In the genomic region with DNA sequence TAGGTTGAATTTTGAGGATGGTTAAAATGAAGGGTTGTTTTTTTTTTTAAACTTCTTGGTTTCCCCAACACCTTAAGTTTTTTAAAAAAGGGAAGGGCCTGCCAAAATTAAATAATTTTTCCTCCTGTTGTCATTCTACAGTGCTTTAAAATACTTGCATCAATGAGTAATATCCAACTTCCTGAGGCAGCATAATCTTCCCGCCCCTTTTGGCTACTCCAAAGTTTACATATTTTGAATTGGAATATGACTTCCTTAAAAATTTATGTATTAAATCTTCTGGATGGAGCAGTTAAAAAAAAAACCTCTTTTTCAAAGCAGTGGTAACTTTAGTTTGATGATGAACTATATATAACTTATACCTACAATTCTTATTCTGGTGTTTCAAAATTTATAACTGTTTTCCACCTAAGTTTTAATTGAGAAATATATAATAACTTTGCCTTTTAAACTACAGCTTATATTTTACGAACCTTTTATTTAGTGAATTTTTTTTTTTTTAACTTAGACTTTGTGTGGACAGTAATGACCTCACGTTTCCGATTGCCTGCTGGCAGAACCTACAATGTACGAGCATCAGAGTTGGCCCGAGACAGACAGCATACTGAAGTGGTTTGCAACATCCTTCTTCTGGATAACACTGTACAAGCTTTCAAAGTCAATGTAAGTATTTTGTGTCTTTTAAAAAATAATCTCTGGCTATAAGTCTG, we compare ENCODE assay signal across 11 cellular contexts. TPM values are rescaled to one million over a fixed set of nuclear protein-coding genes. Genes with fewer than 3 reads are reported as not detected.
DNase-seq lines count a peak whose midpoint lies in the region; ATAC-seq and TF ChIP-seq lines count a peak whose summit lies in the region.
"Had no signal": no experiment of that assay in that cellular context is flagged by ENCODE, and none has a peak within 500 bp of the region (broad histone marks: within the 10 kb centered on the region; RNA-seq: fewer than 3 reads in every experiment).

No MANE protein-coding gene starts in this region.

- no peaks in the 10 kb centered on the region for H3K27me3 Mint-ChIP-seq in activated T-helper 1 cell treated with anti-CD3 and anti-CD28 coated beads, Interleukin-12 subunit alpha, Interleukin-12 subunit beta, Interleukin-2, Interleukin-4 antibody, amounts not matched to agents 30 ng/mL and 10 ng/mL and 1 ng/mL, durations not matched to agents 14 hours and 24 hours and 36 hours (ENCODE audit: insufficient read depth)
- H3K27me3 Mint-ChIP-seq: activated naive CD8-positive, alpha-beta T cell treated with anti-CD3 and anti-CD28 coated beads, Interleukin-2, amount 10 ng/mL, durations not matched to agents 7 days and 5 days had no signal

- peaks cover 14% of the 10 kb centered on the region for H3K9me3 Mint-ChIP-seq in activated T-helper 1 cell treated with anti-CD3 and anti-CD28 coated beads, Interleukin-12 subunit alpha, Interleukin-12 subunit beta, Interleukin-2, Interleukin-4 antibody, amounts not matched to agents 30 ng/mL and 10 ng/mL and 1 ng/mL, durations not matched to agents 14 hours and 24 hours and 36 hours

- peak overlapping the region in 2 of 12 donors; percentile 7 for H3K27ac ChIP-seq in heart left ventricle

- H3K4me3 ChIP-seq in WI38 (ENCODE audit: low read depth, low read length) (0 out of 2 replicates have a peak overlapping the region, but pooled peaks have one; percentile 0), heart left ventricle (no peak overlapping the region)

- peaks cover 0 to 11% (median 0%) of the 10 kb centered on the region in 12 donors for H3K9me3 ChIP-seq in heart left ventricle

- H3K4me3 Mint-ChIP-seq in activated T-helper 1 cell treated with anti-CD3 and anti-CD28 coated beads, Interleukin-12 subunit alpha, Interleukin-12 subunit beta, Interleukin-2, Interleukin-4 antibody, amounts not matched to agents 30 ng/mL and 10 ng/mL and 1 ng/mL, durations not matched to agents 14 hours and 24 hours and 36 hours = no peak overlapping the region
- H3K4me3 Mint-ChIP-seq: activated naive CD8-positive, alpha-beta T cell treated with anti-CD3 and anti-CD28 coated beads, Interleukin-2, amount 10 ng/mL, durations not matched to agents 7 days and 5 days had no signal

- H3K36me3 Mint-ChIP-seq in activated T-helper 1 cell treated with anti-CD3 and anti-CD28 coated beads, Interleukin-12 subunit alpha, Interleukin-12 subunit beta, Interleukin-2, Interleukin-4 antibody, amounts not matched to agents 30 ng/mL and 10 ng/mL and 1 ng/mL, durations not matched to agents 14 hours and 24 hours and 36 hours (ENCODE audit: low read depth) = peaks cover 4% of the 10 kb centered on the region

- ATAC-seq in heart left ventricle = peak; percentile 80 to 98 (median 87)
- ATAC-seq in GM18517 (IDR thresholded peaks at IDR 0.05; ENCODE audit: unreplicated experiment) = no peak
- no peak for ATAC-seq in sciatic nerve
- ATAC-seq: stimulated activated naive CD8-positive, alpha-beta T cell treated with anti-CD3 and anti-CD28 coated beads, Interleukin-15, Interleukin-2, amounts not matched to agents 100 U/mL and 50 U/mL, for 24 hours had no signal

- no peaks in the 10 kb centered on the region for H3K4me1 Mint-ChIP-seq in activated T-helper 1 cell treated with anti-CD3 and anti-CD28 coated beads, Interleukin-12 subunit alpha, Interleukin-12 subunit beta, Interleukin-2, Interleukin-4 antibody, amounts not matched to agents 30 ng/mL and 10 ng/mL and 1 ng/mL, durations not matched to agents 14 hours and 24 hours and 36 hours (ENCODE audit: low read depth)

- intact Hi-C loops in heart left ventricle (cut with DNase I) = no loop called here
- intact Hi-C loops in activated T-helper 1 cell treated with anti-CD3 and anti-CD28 coated beads, Interleukin-12 subunit alpha, Interleukin-12 subunit beta, Interleukin-2, Interleukin-4 antibody, amounts not matched to agents 30 ng/mL and 10 ng/mL and 1 ng/mL, durations not matched to agents 14 hours and 24 hours and 36 hours (cut with micrococcal nuclease) = no loop called here
- intact Hi-C loops in sciatic nerve (cut with DNase I) = no loop called here

- no peak for TF ChIP-seq CTCF in WI38 (IDR thresholded peaks at IDR 0.05; ENCODE audit: low read depth, low read length)
- TF ChIP-seq CTCF in heart left ventricle (IDR thresholded peaks at IDR 0.05) = no peak

- no peak overlapping the region for H3K27ac Mint-ChIP-seq in activated T-helper 1 cell treated with anti-CD3 and anti-CD28 coated beads, Interleukin-12 subunit alpha, Interleukin-12 subunit beta, Interleukin-2, Interleukin-4 antibody, amounts not matched to agents 30 ng/mL and 10 ng/mL and 1 ng/mL, durations not matched to agents 14 hours and 24 hours and 36 hours
- H3K27ac Mint-ChIP-seq: activated naive CD8-positive, alpha-beta T cell treated with anti-CD3 and anti-CD28 coated beads, Interleukin-2, amount 10 ng/mL, durations not matched to agents 7 days and 5 days had no signal

- TF ChIP-seq POLR2A in heart left ventricle (IDR thresholded peaks at IDR 0.05) = no peak

- peaks cover 0 to 12% (median 6%) of the 10 kb centered on the region in 9 donors for H3K36me3 ChIP-seq in heart left ventricle

- H3K27me3 ChIP-seq in heart left ventricle = no peaks in the 10 kb centered on the region

- peak; percentile 27 for DNase-seq in A172 (ENCODE audit: low spot score)
- DNase-seq in H4 (ENCODE audit: low spot score) = peak; percentile 14
- DNase-seq in heart left ventricle = peak in 4 of 5 donors; percentile 16 to 63 (median 43)
- no peak for DNase-seq in activated T-helper 1 cell treated with anti-CD3 and anti-CD28 coated beads, Interleukin-12 subunit alpha, Interleukin-12 subunit beta, Interleukin-2, Interleukin-4 antibody, amounts not matched to agents 30 ng/mL and 10 ng/mL and 1 ng/mL, durations not matched to agents 14 hours and 24 hours and 36 hours (ENCODE audit: low spot score)
- DNase-seq in sciatic nerve (ENCODE audit: low spot score) = no peak
- DNase-seq in stimulated activated CD4-positive, alpha-beta T cell treated with anti-CD3 and anti-CD28 coated beads, Interleukin-15, amount 100 ng/mL, for 24 hours = no peak
- DNase-seq: activated CD4-positive, alpha-beta T cell treated with anti-CD3 and anti-CD28 coated beads for 4 hours; activated naive CD8-positive, alpha-beta T cell treated with anti-CD3 and anti-CD28 coated beads, Interleukin-2, amount 10 ng/mL, durations not matched to agents 7 days and 5 days; stimulated activated naive CD8-positive, alpha-beta T cell treated with anti-CD3 and anti-CD28 coated beads, Interleukin-15, Interleukin-2, amounts not matched to agents 100 U/mL and 50 U/mL, for 24 hours had no signal

- 14 to 28% (median 20%) methylated on average over 6 of the region's 6 CpGs for WGBS in heart left ventricle, 4 donors

- peaks cover 0 to 21% (median 13%) of the 10 kb centered on the region in 12 donors for H3K4me1 ChIP-seq in heart left ventricle

RNA-seq across cellular contexts. Expression of a gene that starts 49.8 kb away (rescaled TPM):
- 33.0 and 36.2 TPM in 2 replicates for total RNA-seq in A172 (2014; rRNA removed; shearing (Covaris generic))
- 11.9 and 15.1 TPM in 2 replicates for total RNA-seq in H4 (2014; rRNA removed; shearing (Covaris generic))
- total RNA-seq in heart left ventricle = 10 to 100 TPM; 21.2 to 49.0 (median 43.6) TPM
- 1 to 10 TPM; 3.6 to 4.7 TPM for polyA plus RNA-seq in heart left ventricle
- total RNA-seq in activated T-helper 1 cell treated with anti-CD3 and anti-CD28 coated beads, Interleukin-12 subunit alpha, Interleukin-12 subunit beta, Interleukin-2, Interleukin-4 antibody, amounts not matched to agents 30 ng/mL and 10 ng/mL and 1 ng/mL, durations not matched to agents 14 hours and 24 hours and 36 hours = 24.5 and 28.3 TPM in 2 replicates
- total RNA-seq in sciatic nerve = 37.7 TPM

Comparison
In these comparisons a context has a peak if more than half of its experiments do, and no peak if none do; other contexts are left out.
1. DNase-seq: peak in A172 (single experiment), H4 (single experiment) and heart left ventricle (4 of 5); none in activated T-helper 1 cell treated with anti-CD3 and anti-CD28 coated beads, Interleukin-12 subunit alpha, Interleukin-12 subunit beta, Interleukin-2, Interleukin-4 antibody, amounts not matched to agents 30 ng/mL and 10 ng/mL and 1 ng/mL, durations not matched to agents 14 hours and 24 hours and 36 hours (single experiment), sciatic nerve (single experiment) and stimulated activated CD4-positive, alpha-beta T cell treated with anti-CD3 and anti-CD28 coated beads, Interleukin-15, amount 100 ng/mL, for 24 hours (single experiment).
2. ATAC-seq: peak in heart left ventricle (4 of 4); none in GM18517 (single experiment) and sciatic nerve (single experiment).